11 cellular contexts compared by ENCODE assay signal in the genomic region with DNA sequence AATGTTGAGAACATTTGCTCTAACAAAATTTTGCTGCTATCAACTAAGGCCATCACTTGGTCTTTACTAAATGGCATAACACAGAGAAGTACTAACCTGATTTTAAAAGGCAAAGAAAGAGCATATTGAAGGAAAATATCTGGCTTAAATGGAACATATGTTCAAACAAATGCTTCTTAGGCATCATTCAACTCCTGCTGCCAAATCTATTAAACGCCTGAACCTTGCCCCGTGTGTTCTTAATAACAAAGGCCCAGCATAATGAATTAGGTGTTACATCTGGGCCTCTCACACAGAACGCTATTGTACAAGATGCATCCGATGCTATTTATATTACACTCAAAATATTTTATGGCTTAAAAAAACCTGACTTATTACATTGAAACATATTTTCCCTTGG. TPM values are rescaled to one million over a fixed set of nuclear protein-coding genes. Genes with fewer than 3 reads are reported as not detected.
DNase-seq lines count a peak whose midpoint lies in the region; ATAC-seq and TF ChIP-seq lines count a peak whose summit lies in the region.
"Had no signal": no experiment of that assay in that cellular context is flagged by ENCODE, and none has a peak within 500 bp of the region (broad histone marks: within the 10 kb centered on the region; RNA-seq: fewer than 3 reads in every experiment).

No MANE protein-coding gene starts in this region.

- H3K36me3 Mint-ChIP-seq in neural crest cell (ENCODE audit: low read depth), result peaks cover 9% of the 10 kb centered on the region
- H3K36me3 Mint-ChIP-seq in activated naive CD4-positive, alpha-beta T cell treated with anti-CD3 and anti-CD28 coated beads, Interleukin-2, amount 50 U/mL, for 72 hours, result no peaks in the 10 kb centered on the region

- peaks cover 21% of the 10 kb centered on the region for H3K4me1 Mint-ChIP-seq in neural crest cell

- no peaks in the 10 kb centered on the region for H3K27me3 Mint-ChIP-seq in neural crest cell (ENCODE audit: low read depth)

- TF ChIP-seq CTCF in neural crest cell (conservative IDR thresholded peaks at IDR 0.05), result no peak

- ATAC-seq in activated naive CD4-positive, alpha-beta T cell treated with anti-CD3 and anti-CD28 coated beads, Interleukin-2, amount 50 U/mL, for 72 hours, result no peak

- peak overlapping the region; percentile 76 for H3K27ac Mint-ChIP-seq in neural crest cell (ENCODE audit: unreplicated experiment)
- no peak overlapping the region for H3K27ac Mint-ChIP-seq in activated naive CD4-positive, alpha-beta T cell treated with anti-CD3 and anti-CD28 coated beads, Interleukin-2, amount 50 U/mL, for 72 hours

- peak; percentile 22 for DNase-seq in NCI-H446 treated with DMSO at 0.1 percent for 48 hours (lab: John Stamatoyannopoulos, UW)
- no peak for DNase-seq in NCI-H446 (lab: John Stamatoyannopoulos, UW)
- peak; percentile 23 for DNase-seq in NCI-H146 treated with DMSO at 0.1 percent for 48 hours (lab: John Stamatoyannopoulos, UW; ENCODE audit: unreplicated experiment)
- peak; percentile 46 for DNase-seq in NCI-H82 (lab: John Stamatoyannopoulos, UW)
- DNase-seq in neural crest cell (ENCODE audit: low read depth, low spot score), result no peak
- no peak for DNase-seq in ecto neural progenitor cell (ENCODE audit: low spot score)
- no peak for DNase-seq in activated naive CD4-positive, alpha-beta T cell treated with anti-CD3 and anti-CD28 coated beads, Interleukin-2, amount 50 U/mL, for 72 hours (ENCODE audit: low spot score in 2 of 2)
- DNase-seq in HK-2 (ENCODE audit: unreplicated experiment), result no peak
- DNase-seq: DMS79, GM23248, NCI-H187 had no signal

- no peak overlapping the region for H3K4me3 Mint-ChIP-seq in neural crest cell

- H3K9me3 Mint-ChIP-seq in neural crest cell, result no peaks in the 10 kb centered on the region
- no peaks in the 10 kb centered on the region for H3K9me3 Mint-ChIP-seq in activated naive CD4-positive, alpha-beta T cell treated with anti-CD3 and anti-CD28 coated beads, Interleukin-2, amount 50 U/mL, for 72 hours

RNA-seq across cellular contexts. Expression of gene B3GALNT2, which starts 48.4 kb away (rescaled TPM):
- 29.5 and 32.0 TPM in 2 replicates for total RNA-seq in neural crest cell
- 10 to 100 TPM; 12.3 to 14.9 TPM for total RNA-seq in activated naive CD4-positive, alpha-beta T cell treated with anti-CD3 and anti-CD28 coated beads, Interleukin-2, amount 50 U/mL, for 72 hours

Comparison
In these comparisons a context has a peak if more than half of its experiments do, and no peak if none do; other contexts are left out.
1. DNase-seq: peak in NCI-H446 treated with DMSO at 0.1 percent for 48 hours (single experiment), NCI-H146 treated with DMSO at 0.1 percent for 48 hours (single experiment) and NCI-H82 (single experiment); none in NCI-H446 (0 of 2), neural crest cell (single experiment), ecto neural progenitor cell (single experiment), activated naive CD4-positive, alpha-beta T cell treated with anti-CD3 and anti-CD28 coated beads, Interleukin-2, amount 50 U/mL, for 72 hours (0 of 2) and HK-2 (single experiment).